ENCODE assay signal across 17 cellular contexts in genomic region chr6:15517600-15517999, GRCh38.
"Had no signal": no experiment of that assay in that cellular context is flagged by ENCODE, and none has a peak within 500 bp of the region (broad histone marks: within the 10 kb centered on the region; RNA-seq: fewer than 3 reads in every experiment).

No MANE protein-coding gene starts in this region.

- H3K27me3 Mint-ChIP-seq: activated CD4-positive, alpha-beta T cell treated with anti-CD3 and anti-CD28 coated beads, Interleukin-2, amount 10 ng/mL, durations not matched to agents 24 days and 14 days; activated CD8-positive, alpha-beta T cell treated with anti-CD3 and anti-CD28 coated beads for 36 hours; activated naive CD8-positive, alpha-beta T cell; effector memory CD8-positive, alpha-beta T cell; naive thymus-derived CD8-positive, alpha-beta T cell; type B pancreatic cell had no signal

- ATAC-seq: activated CD8-positive, alpha-beta T cell treated with anti-CD3 and anti-CD28 coated beads for 36 hours; effector memory CD8-positive, alpha-beta T cell; naive thymus-derived CD8-positive, alpha-beta T cell had no signal

- H3K27ac ChIP-seq: cardiac muscle cell, neutrophil, stomach, WERI-Rb-1 had no signal

- H3K4me3 ChIP-seq: cardiac muscle cell, stomach had no signal

- DNase-seq: activated CD4-positive, alpha-beta T cell treated with anti-CD3 and anti-CD28 coated beads, Interleukin-2, amount 10 ng/mL, durations not matched to agents 24 days and 14 days; activated CD8-positive, alpha-beta T cell treated with anti-CD3 and anti-CD28 coated beads for 36 hours; activated gamma-delta T cell; activated T-cell treated with anti-CD3 and anti-CD28 coated beads, Interleukin-2, amount 50 U/mL, for 48 hours; effector memory CD8-positive, alpha-beta T cell; mesendoderm; naive thymus-derived CD8-positive, alpha-beta T cell; retina; stimulated activated CD4-positive, alpha-beta T cell treated with anti-CD3 and anti-CD28 coated beads, Interleukin-2, amount 100 ng/mL, for 48 hours; stomach; SW 1271; T-helper 2 cell; WERI-Rb-1 had no signal

- H3K9me3 Mint-ChIP-seq: activated CD4-positive, alpha-beta T cell treated with anti-CD3 and anti-CD28 coated beads, Interleukin-2, amount 10 ng/mL, durations not matched to agents 24 days and 14 days; activated CD8-positive, alpha-beta T cell treated with anti-CD3 and anti-CD28 coated beads for 36 hours; effector memory CD8-positive, alpha-beta T cell; naive thymus-derived CD8-positive, alpha-beta T cell; type B pancreatic cell had no signal

- H3K27ac Mint-ChIP-seq: activated CD4-positive, alpha-beta T cell treated with anti-CD3 and anti-CD28 coated beads, Interleukin-2, amount 10 ng/mL, durations not matched to agents 24 days and 14 days; activated CD8-positive, alpha-beta T cell treated with anti-CD3 and anti-CD28 coated beads for 36 hours; activated naive CD8-positive, alpha-beta T cell; type B pancreatic cell had no signal

- H3K9me3 ChIP-seq: neutrophil, stomach had no signal

- H3K27me3 ChIP-seq: cardiac muscle cell, neutrophil, stomach had no signal

- H3K4me3 Mint-ChIP-seq: activated CD4-positive, alpha-beta T cell treated with anti-CD3 and anti-CD28 coated beads, Interleukin-2, amount 10 ng/mL, durations not matched to agents 24 days and 14 days; activated CD8-positive, alpha-beta T cell treated with anti-CD3 and anti-CD28 coated beads for 36 hours; activated naive CD8-positive, alpha-beta T cell; effector memory CD8-positive, alpha-beta T cell; naive thymus-derived CD8-positive, alpha-beta T cell; type B pancreatic cell had no signal
